18 cellular contexts compared by ENCODE assay signal in the genomic region with DNA sequence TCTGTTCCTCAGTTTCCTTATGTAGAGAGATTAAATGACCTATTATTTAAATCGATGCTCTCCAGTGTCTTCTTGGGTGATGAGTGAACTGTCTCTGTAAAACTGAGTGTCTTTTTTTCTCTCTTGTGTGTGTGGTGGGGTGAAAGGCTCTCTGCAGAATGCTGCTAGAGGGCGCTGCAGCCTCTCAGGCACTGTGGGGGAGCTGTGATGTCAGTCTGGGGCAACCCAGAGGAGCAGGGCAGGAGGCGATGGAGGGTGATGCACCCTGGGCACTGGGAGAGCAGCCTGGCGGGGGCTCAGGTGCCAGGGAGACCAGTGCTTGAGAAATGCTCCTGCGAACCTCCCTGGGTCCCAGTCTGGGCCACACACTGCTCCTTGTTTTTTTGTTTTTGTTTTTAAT.
"Had no signal": no experiment of that assay in that cellular context is flagged by ENCODE, and none has a peak within 500 bp of the region (broad histone marks: within the 10 kb centered on the region; RNA-seq: fewer than 3 reads in every experiment).

No MANE protein-coding gene starts in this region.

- H3K27me3 ChIP-seq: heart left ventricle, left lung, spleen had no signal

- H3K9me3 Mint-ChIP-seq: type B pancreatic cell had no signal

- H3K4me3 Mint-ChIP-seq: activated naive CD4-positive, alpha-beta T cell treated with anti-CD3 and anti-CD28 coated beads, Interleukin-2, amount 50 U/mL, for 24 hours; natural killer cell treated with Interleukin-12 subunit alpha and Interleukin-12 subunit beta and Interleukin-15 and Interleukin-18, amount 100 ng/mL, for 72 hours; type B pancreatic cell had no signal

- H3K36me3 Mint-ChIP-seq: activated naive CD4-positive, alpha-beta T cell treated with anti-CD3 and anti-CD28 coated beads, Interleukin-2, amount 50 U/mL, for 24 hours; type B pancreatic cell had no signal

- DNase-seq: activated CD4-positive, alpha-beta T cell treated with anti-CD3 and anti-CD28 coated beads, Interleukin-2, amount 50 U/mL, for 1 hour; activated T-cell treated with anti-CD3 and anti-CD28 coated beads, Interleukin-2, amount 50 U/mL, for 1 hour; caudate nucleus; effector CD4-positive, alpha-beta T cell; foreskin melanocyte; left lung; occipital lobe; spleen; stimulated activated CD4-positive, alpha-beta T cell treated with anti-CD3 and anti-CD28 coated beads, Interleukin-2, amount 100 ng/mL, for 24 hours; stimulated activated naive CD4-positive, alpha-beta T cell; substantia nigra had no signal

- H3K27ac ChIP-seq: coronary artery, heart left ventricle, left lung, prostate gland, spleen had no signal

- H3K4me1 Mint-ChIP-seq: activated naive CD4-positive, alpha-beta T cell treated with anti-CD3 and anti-CD28 coated beads, Interleukin-2, amount 50 U/mL, for 24 hours had no signal

- H3K9me3 ChIP-seq: heart left ventricle, prostate gland had no signal

- H3K4me3 ChIP-seq: coronary artery, heart left ventricle, left lung, prostate gland, spleen had no signal

- H3K36me3 ChIP-seq: heart left ventricle, left lung, prostate gland, spleen had no signal

- ATAC-seq: heart left ventricle; left lung; natural killer cell treated with Interleukin-12 subunit alpha and Interleukin-12 subunit beta and Interleukin-15 and Interleukin-18, amount 100 ng/mL, for 72 hours; sciatic nerve had no signal

- H3K4me1 ChIP-seq: heart left ventricle, left lung, prostate gland, spleen had no signal

- H3K27me3 Mint-ChIP-seq: activated naive CD4-positive, alpha-beta T cell treated with anti-CD3 and anti-CD28 coated beads, Interleukin-2, amount 50 U/mL, for 24 hours; natural killer cell treated with Interleukin-12 subunit alpha and Interleukin-12 subunit beta and Interleukin-15 and Interleukin-18, amount 100 ng/mL, for 72 hours; type B pancreatic cell had no signal

- H3K27ac Mint-ChIP-seq: activated naive CD4-positive, alpha-beta T cell treated with anti-CD3 and anti-CD28 coated beads, Interleukin-2, amount 50 U/mL, for 24 hours; natural killer cell treated with Interleukin-12 subunit alpha and Interleukin-12 subunit beta and Interleukin-15 and Interleukin-18, amount 100 ng/mL, for 72 hours; type B pancreatic cell had no signal
